In genomic region chr19:8116437-8117293, GRCh38 we compare ENCODE assay signal across 30 cellular contexts. TPM values are rescaled to one million over a fixed set of nuclear protein-coding genes. Genes with fewer than 3 reads are reported as not detected.
DNase-seq lines count a peak whose midpoint lies in the region; ATAC-seq, FAIRE-seq and TF ChIP-seq lines count a peak whose summit lies in the region.
"Had no signal": no experiment of that assay in that cellular context is flagged by ENCODE, and none has a peak within 500 bp of the region (broad histone marks: within the 10 kb centered on the region; RNA-seq: fewer than 3 reads in every experiment).

No MANE protein-coding gene starts in this region.

- DNase-seq in COLO668 (lab: John Stamatoyannopoulos, UW; ENCODE audit: unreplicated experiment) (peak; percentile 27), H9 (no peak), PC-3 (peak; percentile 50), HepG2 (ENCODE audit: low spot score) (no peak), natural killer cell (no peak), GM19238 (ENCODE audit: insufficient read length, low spot score) (no peak)
- DNase-seq: ACHN; activated CD4-positive, alpha-beta T cell treated with anti-CD3 and anti-CD28 coated beads, Interleukin-2, amount 50 U/mL, for 1 hour; activated naive CD4-positive, alpha-beta T cell treated with anti-CD3 and anti-CD28 coated beads for 36 hours; adrenal gland; BE2C; DMS79; GDM1; mesendoderm; MG63; NCI-H1417 treated with DMSO at 0.1 percent for 48 hours; NCI-H2081; NCI-H226; NCI-H774; occipital lobe; SHP77; tibial artery had no signal

- H2BK12ac ChIP-seq in H9 (ENCODE audit: insufficient read length, low read depth, low read length) = no peak overlapping the region

- TF ChIP-seq RAD21 in HepG2 (CRISPR knock-in tag; IDR thresholded peaks at IDR 0.05) = no peak

- POLR2A ChIA-PET in PC-3 (lab: Charles Lee; ENCODE audit: unreplicated experiment) = no interaction called here
- POLR2A ChIA-PET in HepG2 (lab: Yijun Ruan, JAX) = no interaction called here

- no peaks in the 10 kb centered on the region for H3F3A ChIP-seq in PC-3 (ENCODE audit: low read length, unreplicated experiment)

- H4K20me1 ChIP-seq in H9 (ENCODE audit: control insufficient read depth, insufficient read depth, insufficient read length) (no peaks in the 10 kb centered on the region), PC-3 (ENCODE audit: low read length) (no peaks in the 10 kb centered on the region), HepG2 (ENCODE audit: insufficient read depth, low read length) (no peaks in the 10 kb centered on the region)

- H3K27ac ChIP-seq in H9 (ENCODE audit: insufficient read length, low read depth, low read length) (no peak overlapping the region), PC-3 (ENCODE audit: low read length) (no peak overlapping the region), HepG2 (ENCODE audit: extremely low read length, insufficient read depth, low read length) (no peak overlapping the region)
- H3K27ac ChIP-seq: adrenal gland, left lung, tibial artery had no signal

- H3K79me2 ChIP-seq in H9 (ENCODE audit: insufficient read depth, low read length) (no peaks in the 10 kb centered on the region), PC-3 (ENCODE audit: low read length) (no peaks in the 10 kb centered on the region), HepG2 (ENCODE audit: insufficient read depth, low read length) (no peaks in the 10 kb centered on the region)

- no peaks in the 10 kb centered on the region for H3K27me3 ChIP-seq in H9 (ENCODE audit: insufficient read depth, low read length)
- H3K27me3 ChIP-seq in PC-3 (ENCODE audit: low read length) = no peaks in the 10 kb centered on the region
- no peaks in the 10 kb centered on the region; a peak in 2 of 5 replicates for H3K27me3 ChIP-seq in HepG2 (ENCODE audit: control insufficient read depth in 1 of 2, insufficient read depth in 2 of 2, low read length in 2 of 2)
- H3K27me3 ChIP-seq: adrenal gland, BE2C, left lung had no signal

- no peaks in the 10 kb centered on the region for H3K27me3 Mint-ChIP-seq in H9 (ENCODE audit: low read depth)
- H3K27me3 Mint-ChIP-seq in natural killer cell (ENCODE audit: low read depth in 2 of 2) = no peaks in the 10 kb centered on the region
- H3K27me3 Mint-ChIP-seq: brain had no signal

- no peak overlapping the region for H4K91ac ChIP-seq in H9 (ENCODE audit: insufficient read length, low read depth, low read length)

- no peaks in the 10 kb centered on the region for H3K23me2 ChIP-seq in H9 (ENCODE audit: insufficient read length, low read depth, low read length, poor library complexity, severe bottlenecking)

- TF ChIP-seq CTCF in H9 (conservative IDR thresholded peaks at IDR 0.05) (no peak), PC-3 (conservative IDR thresholded peaks at IDR 0.05; ENCODE audit: low read depth, low read length) (peak; percentile 53), HepG2 (CRISPR knock-in tag; IDR thresholded peaks at IDR 0.05) (peak; percentile 24), natural killer cell (IDR thresholded peaks at IDR 0.05) (no peak)

- H3K9ac ChIP-seq in H9 (ENCODE audit: extremely low read depth, insufficient read length, low read length) = no peak overlapping the region
- H3K9ac ChIP-seq in PC-3 (ENCODE audit: low read length) = no peak overlapping the region
- no peak overlapping the region for H3K9ac ChIP-seq in HepG2 (ENCODE audit: insufficient read depth, low read depth, low read length)

- in situ Hi-C loops in HepG2 (cut with HindIII; ENCODE audit: extremely low pct_ligation_motif_present, low pct_unique_long_range_greater_than_20kb) = no loop called here

- H3K9me2 ChIP-seq in PC-3 (replicated peaks; ENCODE audit: low read length) = no peaks in the 10 kb centered on the region

- no peak overlapping the region for H3K4me2 ChIP-seq in H9 (ENCODE audit: insufficient read depth, insufficient read length, low read length)
- H3K4me2 ChIP-seq in PC-3 (ENCODE audit: low read length) = no peak overlapping the region
- no peak overlapping the region for H3K4me2 ChIP-seq in HepG2 (ENCODE audit: low read depth, low read length)

- no peak overlapping the region; a peak in 1 of 5 replicates for H3K4me3 Mint-ChIP-seq in H9
- no peak overlapping the region for H3K4me3 Mint-ChIP-seq in natural killer cell
- H3K4me3 Mint-ChIP-seq: activated naive CD4-positive, alpha-beta T cell treated with anti-CD3 and anti-CD28 coated beads for 36 hours; activated T-helper 1 cell treated with anti-CD3 and anti-CD28 coated beads, Interleukin-12 subunit alpha, Interleukin-12 subunit beta, Interleukin-2, Interleukin-4 antibody, amounts not matched to agents 30 ng/mL and 10 ng/mL and 1 ng/mL, durations not matched to agents 14 hours and 24 hours and 36 hours; brain; IgD-negative memory B cell; T-helper 2 cell treated with Interferon-gamma antibody and Interleukin-4, amounts not matched to agents 5 μg/mL and 100 μg/mL, for 36 hours had no signal

- H3K36me3 Mint-ChIP-seq in H9 (ENCODE audit: insufficient read depth in 1 of 3, low read depth in 3 of 3) (peaks cover 17 to 33% (median 21%) of the 10 kb centered on the region in 3 experiments), natural killer cell (no peaks in the 10 kb centered on the region)
- H3K36me3 Mint-ChIP-seq: IgD-negative memory B cell had no signal

- peaks cover 12 to 15% of the 10 kb centered on the region in 2 experiments for H3K4me1 Mint-ChIP-seq in H9
- H3K4me1 Mint-ChIP-seq in natural killer cell = no peaks in the 10 kb centered on the region
- H3K4me1 Mint-ChIP-seq: brain had no signal

- ATAC-seq in PC-3 = peak; percentile 81
- peak; percentile 42 for ATAC-seq in HepG2
- no peak for ATAC-seq in natural killer cell
- no peak for ATAC-seq in GM18520 (IDR thresholded peaks at IDR 0.05; ENCODE audit: unreplicated experiment)
- ATAC-seq: left lung had no signal

- H3K79me1 ChIP-seq in H9 (ENCODE audit: insufficient read depth, low read depth, low read length, poor library complexity, severe bottlenecking) = no peaks in the 10 kb centered on the region

- H3K4ac ChIP-seq in H9 (ENCODE audit: low read depth, low read length) = no peak overlapping the region

- no CpG with 5 or more reads among the region's 23 CpGs for WGBS in H9 (ENCODE audit: extremely low coverage, insufficient read length, low lambda C conversion rate)
- 57% methylated on average over 13 of the region's 23 CpGs for WGBS in HepG2 (ENCODE audit: low lambda C conversion rate)

- H3K9me3 ChIP-seq in H9 (ENCODE audit: control insufficient read depth, low read depth, low read length) (no peaks in the 10 kb centered on the region), PC-3 (ENCODE audit: low read length) (no peaks in the 10 kb centered on the region), HepG2 (ENCODE audit: low read length) (no peaks in the 10 kb centered on the region)
- H3K9me3 ChIP-seq: adrenal gland, BE2C, left lung, MG63, tibial artery had no signal

- no peaks in the 10 kb centered on the region for H3K36me3 ChIP-seq in PC-3 (ENCODE audit: low read depth, low read length)
- no peaks in the 10 kb centered on the region for H3K36me3 ChIP-seq in HepG2 (replicated peaks in 1 of 2; ENCODE audit: control insufficient read depth in 1 of 2, insufficient read depth in 2 of 2, low read length in 2 of 2)
- H3K36me3 ChIP-seq: adrenal gland, BE2C, left lung, MG63, tibial artery had no signal

- no peak overlapping the region for H4K5ac ChIP-seq in H9 (ENCODE audit: insufficient read length, low read depth, low read length)

- no peak overlapping the region for H3K18ac ChIP-seq in H9 (ENCODE audit: insufficient read length, low read depth, low read length)

- no peak overlapping the region for H3K56ac ChIP-seq in H9 (ENCODE audit: insufficient read length, low read depth, low read length)

- no peak for FAIRE-seq in HepG2 (lab: Jason Lieb, UNC)
- FAIRE-seq: endothelial cell of umbilical vein had no signal

- H3K9me3 Mint-ChIP-seq in H9 = no peaks in the 10 kb centered on the region
- H3K9me3 Mint-ChIP-seq in natural killer cell = no peaks in the 10 kb centered on the region
- H3K9me3 Mint-ChIP-seq: activated naive CD4-positive, alpha-beta T cell treated with anti-CD3 and anti-CD28 coated beads for 36 hours; activated T-helper 1 cell treated with anti-CD3 and anti-CD28 coated beads, Interleukin-12 subunit alpha, Interleukin-12 subunit beta, Interleukin-2, Interleukin-4 antibody, amounts not matched to agents 30 ng/mL and 10 ng/mL and 1 ng/mL, durations not matched to agents 14 hours and 24 hours and 36 hours; brain; T-helper 2 cell treated with Interferon-gamma antibody and Interleukin-4, amounts not matched to agents 5 μg/mL and 100 μg/mL, for 36 hours had no signal

- no peak overlapping the region for H2BK20ac ChIP-seq in H9 (ENCODE audit: low read depth, low read length, poor library complexity, severe bottlenecking)

- no peak overlapping the region for H4K8ac ChIP-seq in H9 (replicated peaks; ENCODE audit: insufficient read length, low read depth, low read length)

- CTCF ChIA-PET in PC-3 (lab: Charles Lee) (no interaction called here), HepG2 (lab: Yijun Ruan, JAX; ENCODE audit: low intra/inter-chr PET ratio, low total read pairs) (no interaction called here)

- intact Hi-C loops in PC-3 (cut with micrococcal nuclease) (no loop called here), HepG2 (cut with micrococcal nuclease; ENCODE audit: unreplicated experiment) (no loop called here), natural killer cell (cut with micrococcal nuclease) (no loop called here)

- H3K4me1 ChIP-seq in H9 (ENCODE audit: insufficient read depth, low read length) = no peaks in the 10 kb centered on the region; the same call in 1 of the 2 replicates
- H3K4me1 ChIP-seq in PC-3 (ENCODE audit: insufficient read depth, low read length) = no peaks in the 10 kb centered on the region
- H3K4me1 ChIP-seq in HepG2 (ENCODE audit: insufficient read depth, low read length) = 0 out of 2 replicates have a peak, but pooled peaks cover 6% of the 10 kb centered on the region
- H3K4me1 ChIP-seq: adrenal gland, BE2C, left lung, tibial artery had no signal

- no peak overlapping the region for H3K23ac ChIP-seq in H9 (ENCODE audit: insufficient read length, low read depth, low read length)

- no peak overlapping the region for H2BK120ac ChIP-seq in H9 (ENCODE audit: low read depth, low read length, poor library complexity, severe bottlenecking)

- no peak overlapping the region for H2AK5ac ChIP-seq in H9 (ENCODE audit: insufficient read length, low read length)

- no peak overlapping the region for H2BK15ac ChIP-seq in H9 (ENCODE audit: low read depth, low read length)

- TF ChIP-seq EP300 in HepG2 (IDR thresholded peaks at IDR 0.05; ENCODE audit: low read depth in 2 of 2, low read length in 2 of 2) = no peak
- no peak for TF ChIP-seq EP300 in HepG2 (CRISPR knock-in tag; IDR thresholded peaks at IDR 0.05; ENCODE audit: borderline replicate concordance)

- no peak overlapping the region for H2AFZ ChIP-seq in H9 (ENCODE audit: low read length)
- H2AFZ ChIP-seq in PC-3 (ENCODE audit: low read length) = no peak overlapping the region
- no peak overlapping the region for H2AFZ ChIP-seq in HepG2 (ENCODE audit: low read length)

- H3T11ph ChIP-seq in H9 (ENCODE audit: low read length) = no peak overlapping the region

- H3K4me3 ChIP-seq in PC-3 (ENCODE audit: low read length) = no peak overlapping the region
- no peak overlapping the region for H3K4me3 ChIP-seq in HepG2 (replicated peaks in 1 of 3; ENCODE audit: insufficient read depth in 1 of 3, low read depth in 2 of 3, low read length in 3 of 3)
- H3K4me3 ChIP-seq: adrenal gland, left lung, MG63, tibial artery had no signal

- no peak for TF ChIP-seq POLR2A in HepG2 (IDR thresholded peaks at IDR 0.05; ENCODE audit: insufficient read depth in 1 of 2, low read depth in 2 of 2, low read length in 2 of 2)

- H3K27ac Mint-ChIP-seq in H9 = peak overlapping the region; percentile 50 to 79 (median 61); a peak in 5 of 7 replicates
- no peak overlapping the region for H3K27ac Mint-ChIP-seq in natural killer cell
- H3K27ac Mint-ChIP-seq: activated naive CD4-positive, alpha-beta T cell treated with anti-CD3 and anti-CD28 coated beads for 36 hours; activated T-helper 1 cell treated with anti-CD3 and anti-CD28 coated beads, Interleukin-12 subunit alpha, Interleukin-12 subunit beta, Interleukin-2, Interleukin-4 antibody, amounts not matched to agents 30 ng/mL and 10 ng/mL and 1 ng/mL, durations not matched to agents 14 hours and 24 hours and 36 hours; brain; T-helper 2 cell treated with Interferon-gamma antibody and Interleukin-4, amounts not matched to agents 5 μg/mL and 100 μg/mL, for 36 hours had no signal

- no peak overlapping the region; the same call in 1 of the 2 replicates for H3K14ac ChIP-seq in H9 (ENCODE audit: insufficient read depth, low read length)

- H2BK5ac ChIP-seq in H9 (ENCODE audit: insufficient read length, low read length) = no peak overlapping the region

- no TSS peak for BruUV-seq in PC-3 (replicated peaks; lab: Mats Ljungman, UMichigan)
- no TSS peak for BruUV-seq in HepG2 (replicated peaks; lab: Mats Ljungman, UMichigan)

RNA-seq across cellular contexts. Expression of gene FBN3, which starts 32.7 kb away (rescaled TPM):
- total RNA-seq in H9 (2021) = 24.9 and 31.0 TPM in 2 replicates
- total RNA-seq in PC-3 (2014; rRNA removed) = under 0.01 TPM in 2 replicates
- 0.20 TPM in 1 of 2 replicates, not detected in the other for total RNA-seq in HepG2 (2016; rRNA removed; fragmentation: Illumina TruSeq; extraction: Trizol)
- not detected in 2 replicates for total RNA-seq in HepG2 (2016; cell fraction: cytosol; rRNA removed; fragmentation: Illumina TruSeq; extraction: Trizol; ENCODE audit: low read depth)
- 0.22 TPM in 1 of 2 replicates, not detected in the other for total RNA-seq in HepG2 (2016; cell fraction: insoluble cytoplasmic fraction; rRNA removed; fragmentation: Illumina TruSeq; extraction: Trizol)
- total RNA-seq in HepG2 (2016; cell fraction: membrane; rRNA removed; fragmentation: Illumina TruSeq; extraction: Trizol) = not detected in 2 replicates
- not detected in 2 replicates for total RNA-seq in HepG2 (2016; cell fraction: nucleus; rRNA removed; fragmentation: Illumina TruSeq; extraction: Trizol)
- polyA plus RNA-seq in HepG2 (2011; rRNA removed) = 1.3 and 2.4 TPM in 2 replicates
- 0.23 and 0.86 TPM in 2 replicates for polyA plus RNA-seq in HepG2 (2011; cell fraction: cytosol; rRNA removed)
- polyA plus RNA-seq in HepG2 (2011; cell fraction: nucleus; rRNA removed) = 9.1 and 12.7 TPM in 2 replicates
- polyA plus RNA-seq in HepG2 (2012) = 0.59 and 1.1 TPM in 2 replicates
- polyA plus RNA-seq in HepG2 (2016; cell fraction: cytosol; fragmentation: Illumina TruSeq; extraction: Trizol; ENCODE audit: low read depth) = not detected in 2 replicates
- polyA plus RNA-seq in HepG2 (2016; cell fraction: insoluble cytoplasmic fraction; fragmentation: Illumina TruSeq; extraction: Trizol; ENCODE audit: low read depth) = not detected in 2 replicates
- not detected in 2 replicates for polyA plus RNA-seq in HepG2 (2016; cell fraction: membrane; fragmentation: Illumina TruSeq; extraction: Trizol; ENCODE audit: low read depth)
- polyA plus RNA-seq in HepG2 (2016; cell fraction: nucleus; fragmentation: Illumina TruSeq; extraction: Trizol; ENCODE audit: insufficient read depth, low read depth) = 0.04 TPM in 1 of 2 replicates, not detected in the other
- 0.05 and 0.24 TPM in 2 replicates for polyA minus RNA-seq in HepG2 (2011; rRNA and poly(A)+ RNA removed; ENCODE audit: low replicate concordance)
- 1.1 TPM in 1 of 2 replicates, not detected in the other for polyA minus RNA-seq in HepG2 (2011; cell fraction: cytosol; rRNA and poly(A)+ RNA removed)
- polyA minus RNA-seq in HepG2 (2011; cell fraction: nucleus; rRNA and poly(A)+ RNA removed) = 0.64 and 2.5 TPM in 2 replicates
- total RNA-seq in natural killer cell = under 1 TPM in 1 of 3 donors, not detected in 2; 0.25 TPM
- total RNA-seq: activated naive CD4-positive, alpha-beta T cell treated with anti-CD3 and anti-CD28 coated beads for 36 hours; activated T-helper 1 cell treated with anti-CD3 and anti-CD28 coated beads, Interleukin-12 subunit alpha, Interleukin-12 subunit beta, Interleukin-2, Interleukin-4 antibody, amounts not matched to agents 30 ng/mL and 10 ng/mL and 1 ng/mL, durations not matched to agents 14 hours and 24 hours and 36 hours; endothelial cell of umbilical vein; glomerular endothelial cell had no signal
- polyA plus RNA-seq: endothelial cell of umbilical vein, IgD-negative memory B cell had no signal

Comparison
In these comparisons a context has a peak if more than half of its experiments do, and no peak if none do; other contexts are left out.
1. DNase-seq: peak in COLO668 (single experiment) and PC-3 (single experiment); none in H9 (single experiment), HepG2 (single experiment), natural killer cell (single experiment) and GM19238 (single experiment).
2. H3K27ac Mint-ChIP-seq: peak in H9 (3 of 3); none in natural killer cell (0 of 2).
3. CTCF ChIP-seq: peak in PC-3 (single experiment) and HepG2 (single experiment); none in H9 (single experiment) and natural killer cell (single experiment).
4. ATAC-seq: peak in PC-3 (single experiment) and HepG2 (single experiment); none in natural killer cell (0 of 3) and GM18520 (single experiment).
5. RNA of gene FBN3, which starts 32.7 kb away (total RNA-seq): 24.9 to 31.0 TPM in H9; 0.20 to 0.22 TPM in HepG2, under 0.01 TPM in PC-3 and 0.25 TPM in natural killer cell; every median in the first group is over 10 times any median in the second.